ENCODE assay signal across 8 cellular contexts in the genomic region with DNA sequence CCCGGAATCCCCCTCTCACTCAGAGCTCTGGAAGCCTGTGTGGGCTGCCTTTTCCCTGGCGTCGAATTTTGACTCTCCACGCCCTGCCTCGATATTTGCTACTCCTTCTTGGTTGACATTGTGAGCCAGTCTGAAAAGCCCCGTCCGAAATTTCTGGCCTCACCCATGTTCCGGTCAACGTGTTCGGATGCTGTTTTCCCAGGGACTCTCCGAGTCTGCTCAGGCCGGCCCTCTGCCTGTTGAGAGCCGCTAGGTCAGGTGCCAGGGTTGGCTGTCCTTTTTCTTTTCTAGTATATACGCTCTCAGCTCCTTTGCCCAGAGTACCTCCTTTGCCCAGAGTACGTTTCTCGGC. TPM values are rescaled to one million over a fixed set of nuclear protein-coding genes. Genes with fewer than 3 reads are reported as not detected.
A peak's percentile ranks its signal among the peaks of the same experiment; 100 is the strongest.
DNase-seq lines count a peak whose midpoint lies in the region; ATAC-seq and TF ChIP-seq lines count a peak whose summit lies in the region.

No MANE protein-coding gene starts in this region.

- peaks cover 18% of the 10 kb centered on the region for H3K4me1 Mint-ChIP-seq in CD14-positive monocyte
- peaks cover 22% of the 10 kb centered on the region for H3K4me1 Mint-ChIP-seq in activated CD8-positive, alpha-beta T cell treated with anti-CD3 and anti-CD28 coated beads, Interleukin-2, amount 10 ng/mL, durations not matched to agents 7 days and 5 days (ENCODE audit: low read depth)
- H3K4me1 Mint-ChIP-seq in neural crest cell = peaks cover 29% of the 10 kb centered on the region

- intact Hi-C loops in CD14-positive monocyte (cut with micrococcal nuclease) = loop anchor here in 1 of 2 donors (10.0 kb wide), 1 partner anchor 377 kb away; no protein-coding TSS in a partner anchor

- H3K4me3 ChIP-seq in gastroesophageal sphincter = peak overlapping the region; percentile 81 to 88

- H3K27ac Mint-ChIP-seq in CD14-positive monocyte (peak overlapping the region in 4 of 7 donors; percentile 20 to 72 (median 54)), neural crest cell (ENCODE audit: unreplicated experiment) (no peak overlapping the region)
- H3K27ac Mint-ChIP-seq in activated CD8-positive, alpha-beta T cell treated with anti-CD3 and anti-CD28 coated beads, Interleukin-2, amount 10 ng/mL, durations not matched to agents 7 days and 5 days = peak overlapping the region; percentile 31

- DNase-seq in CD14-positive monocyte (ENCODE audit: low spot score) = no peak
- peak; percentile 31 to 58 for DNase-seq in Kasumi-1 (lab: John Stamatoyannopoulos, UW)
- no peak for DNase-seq in activated CD8-positive, alpha-beta T cell treated with anti-CD3 and anti-CD28 coated beads, Interleukin-2, amount 10 ng/mL, durations not matched to agents 7 days and 5 days
- DNase-seq in neural crest cell (ENCODE audit: low read depth, low spot score) = peak; percentile 43
- no peak for DNase-seq in COLO829 (ENCODE audit: low spot score)

- peaks cover 0 to 37% (median 0%) of the 10 kb centered on the region in 3 donors for H3K4me1 ChIP-seq in gastroesophageal sphincter

- CTCF ChIA-PET in activated CD8-positive, alpha-beta T cell treated with anti-CD3 and anti-CD28 coated beads, Interleukin-2, amount 10 ng/mL, durations not matched to agents 7 days and 5 days (lab: Charles Lee) = interaction anchor here (0.9 to 1.0 kb wide), 2 partner anchors 13 to 14 kb away, joined by 3 to 4 read pairs; no protein-coding TSS in a partner anchor

- no peaks in the 10 kb centered on the region for H3K27me3 ChIP-seq in gastroesophageal sphincter

- POLR2A ChIA-PET in activated CD8-positive, alpha-beta T cell treated with anti-CD3 and anti-CD28 coated beads, Interleukin-2, amount 10 ng/mL, durations not matched to agents 7 days and 5 days (lab: Charles Lee) = no interaction called here

- H3K27me3 Mint-ChIP-seq in CD14-positive monocyte (ENCODE audit: low read depth in 3 of 3) (peaks cover 47 to 71% (median 51%) of the 10 kb centered on the region in 3 donors), neural crest cell (ENCODE audit: low read depth) (peaks cover 25% of the 10 kb centered on the region)
- H3K27me3 Mint-ChIP-seq in activated CD8-positive, alpha-beta T cell treated with anti-CD3 and anti-CD28 coated beads, Interleukin-2, amount 10 ng/mL, durations not matched to agents 7 days and 5 days (ENCODE audit: low read depth) = peaks cover 17% of the 10 kb centered on the region

- WGBS in gastroesophageal sphincter (ENCODE audit: low coverage in 1 of 2), 2 donors = 4 to 5% methylated on average over 12 to 14 of the region's 16 CpGs

- H3K9me3 Mint-ChIP-seq in CD14-positive monocyte (peaks cover 0 to 3% (median 2%) of the 10 kb centered on the region in 7 donors), neural crest cell (no peaks in the 10 kb centered on the region)
- H3K9me3 Mint-ChIP-seq in activated CD8-positive, alpha-beta T cell treated with anti-CD3 and anti-CD28 coated beads, Interleukin-2, amount 10 ng/mL, durations not matched to agents 7 days and 5 days (ENCODE audit: insufficient read depth) = no peaks in the 10 kb centered on the region

- no peak for TF ChIP-seq EP300 in gastroesophageal sphincter (IDR thresholded peaks at IDR 0.05)

- H3K4me3 Mint-ChIP-seq in CD14-positive monocyte = peak overlapping the region; percentile 84 to 93
- peak overlapping the region; percentile 79 for H3K4me3 Mint-ChIP-seq in activated CD8-positive, alpha-beta T cell treated with anti-CD3 and anti-CD28 coated beads, Interleukin-2, amount 10 ng/mL, durations not matched to agents 7 days and 5 days
- H3K4me3 Mint-ChIP-seq in neural crest cell = peak overlapping the region; percentile 94

- H3K36me3 Mint-ChIP-seq in CD14-positive monocyte = peaks cover 6 to 8% of the 10 kb centered on the region in 2 donors
- peaks cover 5% of the 10 kb centered on the region for H3K36me3 Mint-ChIP-seq in activated CD8-positive, alpha-beta T cell treated with anti-CD3 and anti-CD28 coated beads, Interleukin-2, amount 10 ng/mL, durations not matched to agents 7 days and 5 days (ENCODE audit: low read depth)
- H3K36me3 Mint-ChIP-seq in neural crest cell (ENCODE audit: low read depth) = no peaks in the 10 kb centered on the region

- TF ChIP-seq CTCF in CD14-positive monocyte (IDR thresholded peaks at IDR 0.05) = peak; percentile 35
- TF ChIP-seq CTCF in gastroesophageal sphincter (IDR thresholded peaks at IDR 0.05) = peak; percentile 39 to 73 (median 60)
- TF ChIP-seq CTCF in neural crest cell (conservative IDR thresholded peaks at IDR 0.05) = peak; percentile 56

- TF ChIP-seq POLR2A in gastroesophageal sphincter (IDR thresholded peaks at IDR 0.05) = no peak

- H3K27ac ChIP-seq in gastroesophageal sphincter = peak overlapping the region; percentile 29 to 99 (median 98)

- H3K9me3 ChIP-seq in gastroesophageal sphincter = no peaks in the 10 kb centered on the region

- no peaks in the 10 kb centered on the region for H3K36me3 ChIP-seq in gastroesophageal sphincter

- ATAC-seq in GM18907 (IDR thresholded peaks at IDR 0.05; ENCODE audit: unreplicated experiment) = peak; percentile 9
- no peak for ATAC-seq in activated CD8-positive, alpha-beta T cell treated with anti-CD3 and anti-CD28 coated beads, Interleukin-2, amount 10 ng/mL, durations not matched to agents 7 days and 5 days
- ATAC-seq in gastroesophageal sphincter = peak; percentile 23
- no peak for ATAC-seq in HG03175 (IDR thresholded peaks at IDR 0.05; ENCODE audit: unreplicated experiment)

RNA-seq across cellular contexts. Expression of gene DGKH, which starts 6.8 kb away (rescaled TPM):
- under 1 TPM; 0.10 to 0.15 TPM for polyA plus RNA-seq in CD14-positive monocyte
- total RNA-seq in activated CD8-positive, alpha-beta T cell treated with anti-CD3 and anti-CD28 coated beads, Interleukin-2, amount 10 ng/mL, durations not matched to agents 7 days and 5 days = 10 to 100 TPM; 20.3 to 20.7 TPM
- total RNA-seq in gastroesophageal sphincter = 10 to 100 TPM; 18.6 to 32.5 (median 19.6) TPM
- 10.0 and 12.4 TPM in 2 replicates for total RNA-seq in neural crest cell

Comparison
In these comparisons a context has a peak if more than half of its experiments do, and no peak if none do; other contexts are left out.
1. DNase-seq: peak in Kasumi-1 (2 of 2) and neural crest cell (single experiment); none in CD14-positive monocyte (single experiment), activated CD8-positive, alpha-beta T cell treated with anti-CD3 and anti-CD28 coated beads, Interleukin-2, amount 10 ng/mL, durations not matched to agents 7 days and 5 days (single experiment) and COLO829 (single experiment).
2. ATAC-seq: peak in GM18907 (single experiment) and gastroesophageal sphincter (single experiment); none in activated CD8-positive, alpha-beta T cell treated with anti-CD3 and anti-CD28 coated beads, Interleukin-2, amount 10 ng/mL, durations not matched to agents 7 days and 5 days (single experiment) and HG03175 (single experiment).
3. Peak in every context shown above with its lines, with median percentiles within 50 percentile points of each other: H3K4me3 Mint-ChIP-seq and CTCF ChIP-seq.